1 cellular context compared by ENCODE assay signal in the genomic region with DNA sequence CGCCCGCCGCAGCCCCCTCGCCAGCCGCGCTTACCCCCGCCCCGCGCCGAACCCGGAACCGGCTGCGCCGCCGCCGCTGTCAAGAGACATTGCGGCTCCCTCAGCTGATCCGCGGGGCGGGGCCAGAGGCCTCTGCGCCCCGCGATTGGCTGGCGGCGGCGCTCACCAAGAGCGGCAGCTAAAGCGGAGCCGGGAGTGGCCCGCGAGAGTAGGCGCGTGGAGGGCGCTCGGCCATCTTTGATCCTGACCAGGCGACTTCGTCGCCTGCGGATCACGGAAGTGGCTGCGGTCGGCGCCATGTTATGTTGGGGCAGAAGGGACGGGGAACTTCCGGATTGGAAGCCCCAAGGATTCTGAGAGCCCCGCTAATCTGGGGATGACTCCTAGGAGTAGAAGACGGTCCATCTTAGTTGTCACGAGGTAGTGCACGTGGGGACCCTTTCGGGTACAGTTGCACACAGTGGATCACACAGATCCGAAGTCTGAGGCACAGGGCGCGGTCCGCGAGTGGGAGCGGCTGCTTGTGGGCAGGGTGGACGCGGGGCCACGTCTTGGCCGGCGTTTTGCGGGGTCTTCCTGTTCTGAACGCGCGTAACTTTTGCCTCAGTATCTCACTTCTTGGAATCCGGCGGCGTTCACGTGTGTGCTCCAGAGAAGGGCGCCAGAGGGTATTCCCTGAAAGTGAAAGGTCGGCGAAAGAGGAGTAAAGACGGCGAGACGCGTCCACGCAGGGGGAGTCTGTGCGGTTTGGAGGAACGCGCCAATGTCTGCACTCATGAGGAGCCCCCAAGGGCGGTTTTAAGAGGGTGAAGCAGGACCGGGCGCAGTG.
TF ChIP-seq lines count a peak whose summit lies in the region.

A gene with protein sequence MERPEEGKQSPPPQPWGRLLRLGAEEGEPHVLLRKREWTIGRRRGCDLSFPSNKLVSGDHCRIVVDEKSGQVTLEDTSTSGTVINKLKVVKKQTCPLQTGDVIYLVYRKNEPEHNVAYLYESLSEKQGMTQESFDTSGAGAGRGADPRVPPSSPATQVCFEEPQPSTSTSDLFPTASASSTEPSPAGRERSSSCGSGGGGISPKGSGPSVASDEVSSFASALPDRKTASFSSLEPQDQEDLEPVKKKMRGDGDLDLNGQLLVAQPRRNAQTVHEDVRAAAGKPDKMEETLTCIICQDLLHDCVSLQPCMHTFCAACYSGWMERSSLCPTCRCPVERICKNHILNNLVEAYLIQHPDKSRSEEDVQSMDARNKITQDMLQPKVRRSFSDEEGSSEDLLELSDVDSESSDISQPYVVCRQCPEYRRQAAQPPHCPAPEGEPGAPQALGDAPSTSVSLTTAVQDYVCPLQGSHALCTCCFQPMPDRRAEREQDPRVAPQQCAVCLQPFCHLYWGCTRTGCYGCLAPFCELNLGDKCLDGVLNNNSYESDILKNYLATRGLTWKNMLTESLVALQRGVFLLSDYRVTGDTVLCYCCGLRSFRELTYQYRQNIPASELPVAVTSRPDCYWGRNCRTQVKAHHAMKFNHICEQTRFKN (minus strand): TSS at position 93 of the 829 bp plus-strand sequence. CDS start 277 bp downstream, outside the sequence.

TF ChIP-seq in GM12878, 131 proteins besides CTCF, POLR2A, EP300 and RAD21 (continued from another document):
- TF ChIP-seq, protein P1, sequence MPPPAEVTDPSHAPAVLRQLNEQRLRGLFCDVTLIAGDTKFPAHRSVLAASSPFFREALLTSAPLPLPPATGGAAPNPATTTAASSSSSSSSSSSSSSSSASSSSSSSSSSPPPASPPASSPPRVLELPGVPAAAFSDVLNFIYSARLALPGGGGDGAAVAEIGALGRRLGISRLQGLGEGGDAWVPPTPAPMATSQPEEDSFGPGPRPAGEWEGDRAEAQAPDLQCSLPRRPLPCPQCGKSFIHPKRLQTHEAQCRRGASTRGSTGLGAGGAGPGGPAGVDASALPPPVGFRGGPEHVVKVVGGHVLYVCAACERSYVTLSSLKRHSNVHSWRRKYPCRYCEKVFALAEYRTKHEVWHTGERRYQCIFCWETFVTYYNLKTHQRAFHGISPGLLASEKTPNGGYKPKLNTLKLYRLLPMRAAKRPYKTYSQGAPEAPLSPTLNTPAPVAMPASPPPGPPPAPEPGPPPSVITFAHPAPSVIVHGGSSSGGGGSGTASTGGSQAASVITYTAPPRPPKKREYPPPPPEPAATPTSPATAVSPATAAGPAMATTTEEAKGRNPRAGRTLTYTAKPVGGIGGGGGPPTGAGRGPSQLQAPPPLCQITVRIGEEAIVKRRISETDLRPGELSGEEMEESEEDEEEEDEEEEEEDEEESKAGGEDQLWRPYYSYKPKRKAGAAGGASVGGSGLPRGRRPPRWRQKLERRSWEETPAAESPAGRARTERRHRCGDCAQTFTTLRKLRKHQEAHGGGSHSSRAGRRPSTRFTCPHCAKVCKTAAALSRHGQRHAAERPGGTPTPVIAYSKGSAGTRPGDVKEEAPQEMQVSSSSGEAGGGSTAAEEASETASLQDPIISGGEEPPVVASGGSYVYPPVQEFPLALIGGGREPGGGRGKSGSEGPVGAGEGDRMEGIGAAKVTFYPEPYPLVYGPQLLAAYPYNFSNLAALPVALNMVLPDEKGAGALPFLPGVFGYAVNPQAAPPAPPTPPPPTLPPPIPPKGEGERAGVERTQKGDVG (CRISPR knock-in tag; IDR thresholded peaks at IDR 0.05), result no peak
- TF ChIP-seq, protein P2, sequence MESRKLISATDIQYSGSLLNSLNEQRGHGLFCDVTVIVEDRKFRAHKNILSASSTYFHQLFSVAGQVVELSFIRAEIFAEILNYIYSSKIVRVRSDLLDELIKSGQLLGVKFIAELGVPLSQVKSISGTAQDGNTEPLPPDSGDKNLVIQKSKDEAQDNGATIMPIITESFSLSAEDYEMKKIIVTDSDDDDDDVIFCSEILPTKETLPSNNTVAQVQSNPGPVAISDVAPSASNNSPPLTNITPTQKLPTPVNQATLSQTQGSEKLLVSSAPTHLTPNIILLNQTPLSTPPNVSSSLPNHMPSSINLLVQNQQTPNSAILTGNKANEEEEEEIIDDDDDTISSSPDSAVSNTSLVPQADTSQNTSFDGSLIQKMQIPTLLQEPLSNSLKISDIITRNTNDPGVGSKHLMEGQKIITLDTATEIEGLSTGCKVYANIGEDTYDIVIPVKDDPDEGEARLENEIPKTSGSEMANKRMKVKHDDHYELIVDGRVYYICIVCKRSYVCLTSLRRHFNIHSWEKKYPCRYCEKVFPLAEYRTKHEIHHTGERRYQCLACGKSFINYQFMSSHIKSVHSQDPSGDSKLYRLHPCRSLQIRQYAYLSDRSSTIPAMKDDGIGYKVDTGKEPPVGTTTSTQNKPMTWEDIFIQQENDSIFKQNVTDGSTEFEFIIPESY (IDR thresholded peaks at IDR 0.05), result no peak
- TF ChIP-seq, protein P3, sequence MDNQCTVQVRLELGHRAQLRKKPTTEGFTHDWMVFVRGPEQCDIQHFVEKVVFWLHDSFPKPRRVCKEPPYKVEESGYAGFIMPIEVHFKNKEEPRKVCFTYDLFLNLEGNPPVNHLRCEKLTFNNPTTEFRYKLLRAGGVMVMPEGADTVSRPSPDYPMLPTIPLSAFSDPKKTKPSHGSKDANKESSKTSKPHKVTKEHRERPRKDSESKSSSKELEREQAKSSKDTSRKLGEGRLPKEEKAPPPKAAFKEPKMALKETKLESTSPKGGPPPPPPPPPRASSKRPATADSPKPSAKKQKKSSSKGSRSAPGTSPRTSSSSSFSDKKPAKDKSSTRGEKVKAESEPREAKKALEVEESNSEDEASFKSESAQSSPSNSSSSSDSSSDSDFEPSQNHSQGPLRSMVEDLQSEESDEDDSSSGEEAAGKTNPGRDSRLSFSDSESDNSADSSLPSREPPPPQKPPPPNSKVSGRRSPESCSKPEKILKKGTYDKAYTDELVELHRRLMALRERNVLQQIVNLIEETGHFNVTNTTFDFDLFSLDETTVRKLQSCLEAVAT (IDR thresholded peaks at IDR 0.05), result peak; percentile 96
- TF ChIP-seq, protein P4, sequence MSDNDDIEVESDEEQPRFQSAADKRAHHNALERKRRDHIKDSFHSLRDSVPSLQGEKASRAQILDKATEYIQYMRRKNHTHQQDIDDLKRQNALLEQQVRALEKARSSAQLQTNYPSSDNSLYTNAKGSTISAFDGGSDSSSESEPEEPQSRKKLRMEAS (IDR thresholded peaks at IDR 0.05; ENCODE audit: low read depth, low read length), result peak; percentile 74
- TF ChIP-seq RCOR1 (conservative IDR thresholded peaks at IDR 0.05; ENCODE audit: low read depth, low read length) (no peak), MTA3 (IDR thresholded peaks at IDR 0.05; ENCODE audit: borderline replicate concordance, low read length) (no peak; the same call in 1 of the 2 replicates), CREM (IDR thresholded peaks at IDR 0.05; ENCODE audit: low read depth) (peak; percentile 79), KAT2A (conservative IDR thresholded peaks at IDR 0.05; ENCODE audit: control insufficient read depth, low read depth, low read length) (no peak), YY1 (IDR thresholded peaks at IDR 0.05; ENCODE audit: low read depth, low read length) (peak; percentile 99), SRF (IDR thresholded peaks at IDR 0.05; ENCODE audit: low read depth in 2 of 2, low read length in 2 of 2) (peak in 1 of 2 experiments; percentile 38; a peak in 1 of 4 replicates), NFXL1 (IDR thresholded peaks at IDR 0.05; ENCODE audit: borderline replicate concordance) (no peak), JUND (IDR thresholded peaks at IDR 0.05; ENCODE audit: low read depth, low read length) (no peak), ZNF622 (IDR thresholded peaks at IDR 0.05) (no peak), ATF7 (IDR thresholded peaks at IDR 0.05; ENCODE audit: low read depth) (no peak), MTA2 (IDR thresholded peaks at IDR 0.05; ENCODE audit: low read depth) (no peak), ESRRA (IDR thresholded peaks at IDR 0.05; ENCODE audit: low read length) (no peak), MYB (IDR thresholded peaks at IDR 0.05; ENCODE audit: borderline replicate concordance, low read depth, low read length) (no peak), WRNIP1 (IDR thresholded peaks at IDR 0.05; ENCODE audit: borderline replicate concordance, low read depth, low read length) (no peak), SP1 (IDR thresholded peaks at IDR 0.05; ENCODE audit: low read depth, low read length) (peak; percentile 54), FOXK2 (IDR thresholded peaks at IDR 0.05) (no peak), SMAD1 (IDR thresholded peaks at IDR 0.05; ENCODE audit: low read depth, partially characterized antibody) (peak; percentile 68), ZNF24 (IDR thresholded peaks at IDR 0.05) (no peak), HDAC2 (IDR thresholded peaks at IDR 0.05) (no peak)
- TF ChIP-seq, protein P5, sequence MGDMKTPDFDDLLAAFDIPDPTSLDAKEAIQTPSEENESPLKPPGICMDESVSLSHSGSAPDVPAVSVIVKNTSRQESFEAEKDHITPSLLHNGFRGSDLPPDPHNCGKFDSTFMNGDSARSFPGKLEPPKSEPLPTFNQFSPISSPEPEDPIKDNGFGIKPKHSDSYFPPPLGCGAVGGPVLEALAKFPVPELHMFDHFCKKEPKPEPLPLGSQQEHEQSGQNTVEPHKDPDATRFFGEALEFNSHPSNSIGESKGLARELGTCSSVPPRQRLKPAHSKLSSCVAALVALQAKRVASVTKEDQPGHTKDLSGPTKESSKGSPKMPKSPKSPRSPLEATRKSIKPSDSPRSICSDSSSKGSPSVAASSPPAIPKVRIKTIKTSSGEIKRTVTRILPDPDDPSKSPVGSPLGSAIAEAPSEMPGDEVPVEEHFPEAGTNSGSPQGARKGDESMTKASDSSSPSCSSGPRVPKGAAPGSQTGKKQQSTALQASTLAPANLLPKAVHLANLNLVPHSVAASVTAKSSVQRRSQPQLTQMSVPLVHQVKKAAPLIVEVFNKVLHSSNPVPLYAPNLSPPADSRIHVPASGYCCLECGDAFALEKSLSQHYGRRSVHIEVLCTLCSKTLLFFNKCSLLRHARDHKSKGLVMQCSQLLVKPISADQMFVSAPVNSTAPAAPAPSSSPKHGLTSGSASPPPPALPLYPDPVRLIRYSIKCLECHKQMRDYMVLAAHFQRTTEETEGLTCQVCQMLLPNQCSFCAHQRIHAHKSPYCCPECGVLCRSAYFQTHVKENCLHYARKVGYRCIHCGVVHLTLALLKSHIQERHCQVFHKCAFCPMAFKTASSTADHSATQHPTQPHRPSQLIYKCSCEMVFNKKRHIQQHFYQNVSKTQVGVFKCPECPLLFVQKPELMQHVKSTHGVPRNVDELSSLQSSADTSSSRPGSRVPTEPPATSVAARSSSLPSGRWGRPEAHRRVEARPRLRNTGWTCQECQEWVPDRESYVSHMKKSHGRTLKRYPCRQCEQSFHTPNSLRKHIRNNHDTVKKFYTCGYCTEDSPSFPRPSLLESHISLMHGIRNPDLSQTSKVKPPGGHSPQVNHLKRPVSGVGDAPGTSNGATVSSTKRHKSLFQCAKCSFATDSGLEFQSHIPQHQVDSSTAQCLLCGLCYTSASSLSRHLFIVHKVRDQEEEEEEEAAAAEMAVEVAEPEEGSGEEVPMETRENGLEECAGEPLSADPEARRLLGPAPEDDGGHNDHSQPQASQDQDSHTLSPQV (IDR thresholded peaks at IDR 0.05), result no peak
- TF ChIP-seq, protein P6, sequence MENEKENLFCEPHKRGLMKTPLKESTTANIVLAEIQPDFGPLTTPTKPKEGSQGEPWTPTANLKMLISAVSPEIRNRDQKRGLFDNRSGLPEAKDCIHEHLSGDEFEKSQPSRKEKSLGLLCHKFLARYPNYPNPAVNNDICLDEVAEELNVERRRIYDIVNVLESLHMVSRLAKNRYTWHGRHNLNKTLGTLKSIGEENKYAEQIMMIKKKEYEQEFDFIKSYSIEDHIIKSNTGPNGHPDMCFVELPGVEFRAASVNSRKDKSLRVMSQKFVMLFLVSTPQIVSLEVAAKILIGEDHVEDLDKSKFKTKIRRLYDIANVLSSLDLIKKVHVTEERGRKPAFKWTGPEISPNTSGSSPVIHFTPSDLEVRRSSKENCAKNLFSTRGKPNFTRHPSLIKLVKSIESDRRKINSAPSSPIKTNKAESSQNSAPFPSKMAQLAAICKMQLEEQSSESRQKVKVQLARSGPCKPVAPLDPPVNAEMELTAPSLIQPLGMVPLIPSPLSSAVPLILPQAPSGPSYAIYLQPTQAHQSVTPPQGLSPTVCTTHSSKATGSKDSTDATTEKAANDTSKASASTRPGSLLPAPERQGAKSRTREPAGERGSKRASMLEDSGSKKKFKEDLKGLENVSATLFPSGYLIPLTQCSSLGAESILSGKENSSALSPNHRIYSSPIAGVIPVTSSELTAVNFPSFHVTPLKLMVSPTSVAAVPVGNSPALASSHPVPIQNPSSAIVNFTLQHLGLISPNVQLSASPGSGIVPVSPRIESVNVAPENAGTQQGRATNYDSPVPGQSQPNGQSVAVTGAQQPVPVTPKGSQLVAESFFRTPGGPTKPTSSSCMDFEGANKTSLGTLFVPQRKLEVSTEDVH (IDR thresholded peaks at IDR 0.05; ENCODE audit: low read depth, partially characterized antibody), result peak; percentile 20
- TF ChIP-seq, protein P7, sequence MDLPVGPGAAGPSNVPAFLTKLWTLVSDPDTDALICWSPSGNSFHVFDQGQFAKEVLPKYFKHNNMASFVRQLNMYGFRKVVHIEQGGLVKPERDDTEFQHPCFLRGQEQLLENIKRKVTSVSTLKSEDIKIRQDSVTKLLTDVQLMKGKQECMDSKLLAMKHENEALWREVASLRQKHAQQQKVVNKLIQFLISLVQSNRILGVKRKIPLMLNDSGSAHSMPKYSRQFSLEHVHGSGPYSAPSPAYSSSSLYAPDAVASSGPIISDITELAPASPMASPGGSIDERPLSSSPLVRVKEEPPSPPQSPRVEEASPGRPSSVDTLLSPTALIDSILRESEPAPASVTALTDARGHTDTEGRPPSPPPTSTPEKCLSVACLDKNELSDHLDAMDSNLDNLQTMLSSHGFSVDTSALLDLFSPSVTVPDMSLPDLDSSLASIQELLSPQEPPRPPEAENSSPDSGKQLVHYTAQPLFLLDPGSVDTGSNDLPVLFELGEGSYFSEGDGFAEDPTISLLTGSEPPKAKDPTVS (IDR thresholded peaks at IDR 0.05; ENCODE audit: low read depth, low read length), result no peak
- TF ChIP-seq, protein P8, sequence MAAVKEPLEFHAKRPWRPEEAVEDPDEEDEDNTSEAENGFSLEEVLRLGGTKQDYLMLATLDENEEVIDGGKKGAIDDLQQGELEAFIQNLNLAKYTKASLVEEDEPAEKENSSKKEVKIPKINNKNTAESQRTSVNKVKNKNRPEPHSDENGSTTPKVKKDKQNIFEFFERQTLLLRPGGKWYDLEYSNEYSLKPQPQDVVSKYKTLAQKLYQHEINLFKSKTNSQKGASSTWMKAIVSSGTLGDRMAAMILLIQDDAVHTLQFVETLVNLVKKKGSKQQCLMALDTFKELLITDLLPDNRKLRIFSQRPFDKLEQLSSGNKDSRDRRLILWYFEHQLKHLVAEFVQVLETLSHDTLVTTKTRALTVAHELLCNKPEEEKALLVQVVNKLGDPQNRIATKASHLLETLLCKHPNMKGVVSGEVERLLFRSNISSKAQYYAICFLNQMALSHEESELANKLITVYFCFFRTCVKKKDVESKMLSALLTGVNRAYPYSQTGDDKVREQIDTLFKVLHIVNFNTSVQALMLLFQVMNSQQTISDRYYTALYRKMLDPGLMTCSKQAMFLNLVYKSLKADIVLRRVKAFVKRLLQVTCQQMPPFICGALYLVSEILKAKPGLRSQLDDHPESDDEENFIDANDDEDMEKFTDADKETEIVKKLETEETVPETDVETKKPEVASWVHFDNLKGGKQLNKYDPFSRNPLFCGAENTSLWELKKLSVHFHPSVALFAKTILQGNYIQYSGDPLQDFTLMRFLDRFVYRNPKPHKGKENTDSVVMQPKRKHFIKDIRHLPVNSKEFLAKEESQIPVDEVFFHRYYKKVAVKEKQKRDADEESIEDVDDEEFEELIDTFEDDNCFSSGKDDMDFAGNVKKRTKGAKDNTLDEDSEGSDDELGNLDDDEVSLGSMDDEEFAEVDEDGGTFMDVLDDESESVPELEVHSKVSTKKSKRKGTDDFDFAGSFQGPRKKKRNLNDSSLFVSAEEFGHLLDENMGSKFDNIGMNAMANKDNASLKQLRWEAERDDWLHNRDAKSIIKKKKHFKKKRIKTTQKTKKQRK (IDR thresholded peaks at IDR 0.05; ENCODE audit: low read depth, low read length), result no peak
